In genomic region chr15:96893159-96893906, GRCh38 we compare ENCODE assay signal across 9 cellular contexts.
DNase-seq lines count a peak whose midpoint lies in the region; ATAC-seq and TF ChIP-seq lines count a peak whose summit lies in the region.
"Had no signal": no experiment of that assay in that cellular context is flagged by ENCODE, and none has a peak within 500 bp of the region (broad histone marks: within the 10 kb centered on the region; RNA-seq: fewer than 3 reads in every experiment).

No MANE protein-coding gene starts in this region.

- ATAC-seq in GM18868 (IDR thresholded peaks at IDR 0.05; ENCODE audit: unreplicated experiment) (peak; percentile 46), body of pancreas (no peak), HG03520 (IDR thresholded peaks at IDR 0.05; ENCODE audit: unreplicated experiment) (no peak), HG02870 (IDR thresholded peaks at IDR 0.05; ENCODE audit: unreplicated experiment) (no peak), GM21381 (IDR thresholded peaks at IDR 0.05; ENCODE audit: unreplicated experiment) (no peak)

- TF ChIP-seq POLR2A in body of pancreas (IDR thresholded peaks at IDR 0.05) = no peak

- H3K27me3 ChIP-seq in body of pancreas = no peaks in the 10 kb centered on the region
- H3K27me3 ChIP-seq in mesenchymal stem cell (ENCODE audit: control insufficient read depth in 1 of 2, insufficient read depth in 1 of 2, low read length in 2 of 2) = no peaks in the 10 kb centered on the region
- H3K27me3 ChIP-seq: thyroid gland had no signal

- no peak overlapping the region for H4K8ac ChIP-seq in mesenchymal stem cell (ENCODE audit: low read length)

- H3K4me3 ChIP-seq in body of pancreas (no peak overlapping the region), mesenchymal stem cell (ENCODE audit: insufficient read depth in 1 of 2, low read depth in 1 of 2, low read length in 2 of 2) (no peak overlapping the region)
- H3K4me3 ChIP-seq: thyroid gland had no signal

- no peak overlapping the region for H4K91ac ChIP-seq in mesenchymal stem cell (ENCODE audit: low read length)

- H2AFZ ChIP-seq in mesenchymal stem cell (ENCODE audit: low read depth, low read length) = no peak overlapping the region

- no peak overlapping the region for H2AK5ac ChIP-seq in mesenchymal stem cell (ENCODE audit: low read length, severe bottlenecking)

- H3K18ac ChIP-seq in mesenchymal stem cell (ENCODE audit: low read depth in 1 of 2, low read length in 2 of 2) = no peak overlapping the region

- H2BK120ac ChIP-seq in mesenchymal stem cell (ENCODE audit: low read depth, low read length) = no peak overlapping the region

- WGBS in body of pancreas, 2 donors = 12 to 15% methylated on average over 5 of the region's 5 CpGs
- 6% methylated on average over 3 of the region's 5 CpGs for WGBS in mesenchymal stem cell

- no peak overlapping the region for H2BK15ac ChIP-seq in mesenchymal stem cell (ENCODE audit: low read depth, poor library complexity, severe bottlenecking)

- DNase-seq in NCI-H1436 treated with DMSO at 0.1 percent for 48 hours (lab: John Stamatoyannopoulos, UW) (peak; percentile 4), body of pancreas (peak in 2 of 4 donors; percentile 11 to 18), mesenchymal stem cell (peak; percentile 58), cortex of kidney (lab: John Stamatoyannopoulos, UW) (no peak)

- H3K27ac ChIP-seq in body of pancreas (no peak overlapping the region), mesenchymal stem cell (ENCODE audit: low read length, poor library complexity, severe bottlenecking) (no peak overlapping the region)
- H3K27ac ChIP-seq: thyroid gland had no signal

- no peaks in the 10 kb centered on the region for H3K79me1 ChIP-seq in mesenchymal stem cell (replicated peaks; ENCODE audit: low read length, poor library complexity, severe bottlenecking)

- H3K23ac ChIP-seq in mesenchymal stem cell (ENCODE audit: low read length in 2 of 2) = no peak overlapping the region

- H2BK5ac ChIP-seq in mesenchymal stem cell (ENCODE audit: low read depth, low read length, poor library complexity, severe bottlenecking) = no peak overlapping the region

- H3K4me2 ChIP-seq in mesenchymal stem cell (ENCODE audit: low read length, poor library complexity, severe bottlenecking) = no peak overlapping the region

- no peak overlapping the region for H3K14ac ChIP-seq in mesenchymal stem cell (ENCODE audit: low read length in 2 of 2)

- peak; percentile 12 to 44 (median 38) for TF ChIP-seq CTCF in body of pancreas (IDR thresholded peaks at IDR 0.05)

- no peak overlapping the region for H3K4ac ChIP-seq in mesenchymal stem cell (ENCODE audit: low read depth in 1 of 2, low read length in 2 of 2)

- intact Hi-C loops in body of pancreas (cut with DNase I) = no loop called here

- H3K9ac ChIP-seq in mesenchymal stem cell (ENCODE audit: low read length) = no peak overlapping the region

- H3K9me3 ChIP-seq in body of pancreas (no peaks in the 10 kb centered on the region), mesenchymal stem cell (ENCODE audit: control insufficient read depth, low read length) (no peaks in the 10 kb centered on the region)
- H3K9me3 ChIP-seq: thyroid gland had no signal

- no peak overlapping the region for H2BK12ac ChIP-seq in mesenchymal stem cell (ENCODE audit: low read length in 2 of 2)

- H3K4me1 ChIP-seq in body of pancreas = no peaks in the 10 kb centered on the region
- no peaks in the 10 kb centered on the region for H3K4me1 ChIP-seq in mesenchymal stem cell (ENCODE audit: control insufficient read depth, insufficient read depth, low read depth, low read length)
- H3K4me1 ChIP-seq: thyroid gland had no signal

- H3K36me3 ChIP-seq in body of pancreas (replicated peaks in 1 of 2; ENCODE audit: insufficient read depth in 1 of 2, low read depth in 2 of 2) (no peaks in the 10 kb centered on the region), mesenchymal stem cell (ENCODE audit: control insufficient read depth in 1 of 2, insufficient read depth in 2 of 2, low read depth in 1 of 2, low read length in 2 of 2) (no peaks in the 10 kb centered on the region)
- H3K36me3 ChIP-seq: thyroid gland had no signal
